In the genomic region with DNA sequence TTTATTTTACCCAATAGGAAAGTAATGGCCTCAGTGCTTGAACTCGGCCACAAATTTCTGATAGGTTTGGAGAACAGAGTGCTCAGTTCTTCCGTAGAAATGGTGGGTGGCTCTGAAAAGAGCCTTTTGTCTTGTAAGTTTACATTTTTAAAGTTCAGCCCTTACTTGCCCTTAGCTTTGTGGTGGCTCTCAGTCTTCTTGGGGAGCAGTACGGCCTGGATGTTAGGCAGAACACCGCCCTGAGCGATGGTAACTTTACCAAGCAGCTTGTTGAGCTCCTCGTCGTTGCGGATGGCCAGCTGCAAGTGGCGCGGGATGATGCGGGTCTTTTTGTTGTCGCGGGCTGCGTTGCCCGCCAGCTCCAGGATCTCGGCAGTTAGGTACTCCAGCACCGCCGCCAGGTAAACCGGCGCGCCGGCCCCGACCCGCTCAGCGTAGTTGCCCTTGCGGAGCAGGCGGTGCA, we compare ENCODE assay signal across 8 cellular contexts. TPM values are rescaled to one million over a fixed set of nuclear protein-coding genes. Genes with fewer than 3 reads are reported as not detected.
DNase-seq lines count a peak whose midpoint lies in the region; ATAC-seq and TF ChIP-seq lines count a peak whose summit lies in the region.

No MANE protein-coding gene starts in this region.

- DNase-seq in GM03348 (ENCODE audit: low spot score) = peak; percentile 12
- DNase-seq in NT2/D1 (ENCODE audit: low read depth, low spot score) = no peak
- DNase-seq in epithelial cell of esophagus (ENCODE audit: low read depth) = no peak
- DNase-seq in psoas muscle = no peak
- DNase-seq in GF-D8 (lab: John Stamatoyannopoulos, UW) = no peak
- DNase-seq in posterior cingulate gyrus = no peak

- H3K9me3 ChIP-seq in NT2/D1 (ENCODE audit: insufficient read depth, low read length) (no peaks in the 10 kb centered on the region), psoas muscle (no peaks in the 10 kb centered on the region)

- TF ChIP-seq CTCF in epithelial cell of esophagus (IDR thresholded peaks at IDR 0.05; ENCODE audit: insufficient read depth, low read depth, low read length, missing control alignments) (no peak), psoas muscle (IDR thresholded peaks at IDR 0.05) (no peak)

- H3K4me3 ChIP-seq in NT2/D1 (ENCODE audit: insufficient read length, low read depth) (peak overlapping the region; percentile 86), epithelial cell of esophagus (ENCODE audit: low read length) (peak overlapping the region; percentile 98), psoas muscle (peak overlapping the region; percentile 77)

- H3K27me3 ChIP-seq in NT2/D1 (ENCODE audit: insufficient read depth, insufficient read length) = no peaks in the 10 kb centered on the region
- peaks cover 0 to 33% (median 0%) of the 10 kb centered on the region in 3 donors for H3K27me3 ChIP-seq in psoas muscle (ENCODE audit: insufficient read depth in 3 of 3, low read length in 2 of 3)

- H3K36me3 ChIP-seq in NT2/D1 (ENCODE audit: insufficient read depth, insufficient read length, low read length) = no peaks in the 10 kb centered on the region
- H3K36me3 ChIP-seq in psoas muscle (ENCODE audit: insufficient read depth in 1 of 2, low read depth in 1 of 2) = no peaks in the 10 kb centered on the region

- ATAC-seq in psoas muscle = no peak
- ATAC-seq in GM21717 (IDR thresholded peaks at IDR 0.05; ENCODE audit: unreplicated experiment) = no peak
- no peak for ATAC-seq in esophagus mucosa

- peak overlapping the region; percentile 94 for H3K9ac ChIP-seq in NT2/D1 (ENCODE audit: insufficient read length, low read depth)

- H3K4me1 ChIP-seq in NT2/D1 (ENCODE audit: insufficient read depth, insufficient read length) (no peaks in the 10 kb centered on the region), psoas muscle (peaks cover 4% of the 10 kb centered on the region)

- H3K27ac ChIP-seq in psoas muscle = peak overlapping the region; percentile 37

- 5 to 6% (median 5%) methylated on average over 27 of the region's 27 CpGs for WGBS in psoas muscle, 3 donors

- intact Hi-C loops in psoas muscle (cut with DNase I) (loop anchor here (2.0 to 10.0 kb wide), 4 partner anchors 140 to 765 kb away; a partner anchor contains a TSS), posterior cingulate gyrus (cut with DNase I) (loop anchor here (5.0 to 10.0 kb wide), 2 partner anchors 378 to 705 kb away; no protein-coding TSS in a partner anchor)

RNA-seq across cellular contexts. Expression of a gene that starts 19.6 kb away (rescaled TPM):
- total RNA-seq in psoas muscle (not detected), esophagus mucosa (not detected)
- not detected for polyA plus RNA-seq in psoas muscle
